In genomic region chr10:101758858-101759257, GRCh38 we compare ENCODE assay signal across 25 cellular contexts. TPM values are rescaled to one million over a fixed set of nuclear protein-coding genes. Genes with fewer than 3 reads are reported as not detected.
DNase-seq lines count a peak whose midpoint lies in the region; ATAC-seq, FAIRE-seq and TF ChIP-seq lines count a peak whose summit lies in the region.
"Had no signal": no experiment of that assay in that cellular context is flagged by ENCODE, and none has a peak within 500 bp of the region (broad histone marks: within the 10 kb centered on the region; RNA-seq: fewer than 3 reads in every experiment).

No MANE protein-coding gene starts in this region.

- H3K9ac ChIP-seq in HepG2 (ENCODE audit: insufficient read depth, low read depth, low read length) (no peak overlapping the region), K562 (ENCODE audit: insufficient read depth in 1 of 2, low read depth in 2 of 2, low read length in 2 of 2) (no peak overlapping the region), neural progenitor cell (no peak overlapping the region)
- H3K9ac ChIP-seq: BLaER1 treated with 17β-estradiol and CSF1 and Interleukin-3, amounts not matched to agents 10 nM and 100 nM had no signal

- in situ Hi-C loops in HepG2 (cut with HindIII; ENCODE audit: extremely low pct_ligation_motif_present, low pct_unique_long_range_greater_than_20kb) (no loop called here), K562 (cut with MboI) (no loop called here)

- no peak overlapping the region for H3K27ac Mint-ChIP-seq in neural progenitor cell
- H3K27ac Mint-ChIP-seq: CD14-positive monocyte; CD4-positive, alpha-beta T cell had no signal

- H3K4me1 ChIP-seq in HepG2 (ENCODE audit: insufficient read depth, low read length) (no peaks in the 10 kb centered on the region), right lobe of liver (no peaks in the 10 kb centered on the region), K562 (replicated peaks in 1 of 2; ENCODE audit: control insufficient read depth in 2 of 2, insufficient read depth in 2 of 2, low read length in 2 of 2) (no peaks in the 10 kb centered on the region), neural progenitor cell (peaks cover 27% of the 10 kb centered on the region)
- H3K4me1 ChIP-seq: BLaER1 treated with 17β-estradiol and CSF1 and Interleukin-3, amounts not matched to agents 10 nM and 100 nM had no signal

- no peak overlapping the region for H3K4me2 ChIP-seq in HepG2 (ENCODE audit: low read depth, low read length)
- H3K4me2 ChIP-seq in K562 (ENCODE audit: insufficient read depth, low read length): no peak overlapping the region
- H3K4me2 ChIP-seq in neural progenitor cell: peak overlapping the region; percentile 63
- H3K4me2 ChIP-seq: BLaER1 treated with 17β-estradiol and CSF1 and Interleukin-3, amounts not matched to agents 10 nM and 100 nM had no signal

- H2AFZ ChIP-seq in HepG2 (ENCODE audit: low read length): no peak overlapping the region
- H2AFZ ChIP-seq in K562 (ENCODE audit: low read depth, low read length): no peak overlapping the region
- no peak overlapping the region for H2AFZ ChIP-seq in neural progenitor cell (replicated peaks)

- TF ChIP-seq RAD21 in HepG2 (CRISPR knock-in tag; IDR thresholded peaks at IDR 0.05) (no peak), K562 (CRISPR knock-in tag; conservative IDR thresholded peaks at IDR 0.05 in 1 of 2, IDR thresholded peaks at IDR 0.05 in 1 of 2) (no peak)

- H3K9me1 ChIP-seq in K562 (ENCODE audit: control insufficient read depth, insufficient read depth, low read length): no peaks in the 10 kb centered on the region

- H3K79me2 ChIP-seq in HepG2 (ENCODE audit: insufficient read depth, low read length) (no peaks in the 10 kb centered on the region), K562 (ENCODE audit: control insufficient read depth, insufficient read depth, low read length) (no peaks in the 10 kb centered on the region), neural progenitor cell (ENCODE audit: low read depth) (no peaks in the 10 kb centered on the region)

- 15% methylated on average over 2 of the region's 2 CpGs for WGBS in HepG2 (ENCODE audit: low lambda C conversion rate)
- WGBS in right lobe of liver (ENCODE audit: insufficient coverage, low coverage, low lambda C conversion rate, missing lambda C conversion rate): 65% methylated on average over 2 of the region's 2 CpGs
- 10% methylated on average over 2 of the region's 2 CpGs for WGBS in K562 (ENCODE audit: insufficient coverage, low coverage, missing lambda C conversion rate)

- H3K9me3 Mint-ChIP-seq in neural progenitor cell: no peaks in the 10 kb centered on the region
- H3K9me3 Mint-ChIP-seq: CD4-positive, alpha-beta T cell had no signal

- ATAC-seq in HepG2: no peak
- ATAC-seq in right lobe of liver: no peak
- ATAC-seq in K562: no peak
- ATAC-seq: HCT116 had no signal

- no peak for TF ChIP-seq POLR2A in HepG2 (IDR thresholded peaks at IDR 0.05; ENCODE audit: insufficient read depth in 1 of 2, low read depth in 2 of 2, low read length in 2 of 2)
- TF ChIP-seq POLR2A in right lobe of liver (IDR thresholded peaks at IDR 0.05): no peak
- TF ChIP-seq POLR2A in K562 (conservative IDR thresholded peaks at IDR 0.05): no peak

- H3F3A ChIP-seq in neural progenitor cell (ENCODE audit: low read depth): peaks cover 20% of the 10 kb centered on the region

- H3K27ac ChIP-seq in HepG2 (ENCODE audit: extremely low read length, insufficient read depth, low read length) (no peak overlapping the region), right lobe of liver (no peak overlapping the region), K562 (ENCODE audit: extremely low read depth, low read depth, low read length) (no peak overlapping the region), neural progenitor cell (no peak overlapping the region)
- H3K27ac ChIP-seq: 22Rv1; BLaER1 treated with 17β-estradiol and CSF1 and Interleukin-3, amounts not matched to agents 10 nM and 100 nM had no signal

- TF ChIP-seq EP300 in HepG2 (IDR thresholded peaks at IDR 0.05; ENCODE audit: low read depth in 2 of 2, low read length in 2 of 2): no peak
- no peak for TF ChIP-seq EP300 in HepG2 (CRISPR knock-in tag; IDR thresholded peaks at IDR 0.05; ENCODE audit: borderline replicate concordance)
- TF ChIP-seq EP300 in K562 (IDR thresholded peaks at IDR 0.05; ENCODE audit: low read length): no peak

- H3K36me3 ChIP-seq in HepG2 (replicated peaks in 1 of 2; ENCODE audit: control insufficient read depth in 1 of 2, insufficient read depth in 2 of 2, low read length in 2 of 2) (no peaks in the 10 kb centered on the region), right lobe of liver (no peaks in the 10 kb centered on the region), K562 (ENCODE audit: control insufficient read depth, insufficient read depth, low read length) (no peaks in the 10 kb centered on the region), neural progenitor cell (no peaks in the 10 kb centered on the region)
- H3K36me3 ChIP-seq: BE2C; BLaER1 treated with 17β-estradiol and CSF1 and Interleukin-3, amounts not matched to agents 10 nM and 100 nM had no signal

- TF ChIP-seq CTCF in HepG2 (CRISPR knock-in tag; IDR thresholded peaks at IDR 0.05): no peak
- no peak for TF ChIP-seq CTCF in right lobe of liver (IDR thresholded peaks at IDR 0.05)
- no peak for TF ChIP-seq CTCF in K562 (IDR thresholded peaks at IDR 0.05 in 2 of 3, conservative IDR thresholded peaks at IDR 0.05 in 1 of 3; ENCODE audit: insufficient read depth in 2 of 3, low read depth in 1 of 3, low read length in 3 of 3)
- no peak for TF ChIP-seq CTCF in neural progenitor cell (IDR thresholded peaks at IDR 0.05)

- peaks cover 23% of the 10 kb centered on the region for H3K27me3 Mint-ChIP-seq in neural progenitor cell (ENCODE audit: insufficient read depth, low read depth)

- FAIRE-seq in HepG2 (lab: Jason Lieb, UNC): no peak
- FAIRE-seq in K562 (lab: Jason Lieb, UNC): no peak
- FAIRE-seq: A204.1, GM12891, GM18507 had no signal

- DNase-seq in HepG2 (ENCODE audit: low spot score) (no peak), right lobe of liver (no peak), K562 (ENCODE audit: extremely low read depth in 1 of 4, low spot score in 3 of 4) (no peak), neural progenitor cell (ENCODE audit: low spot score) (no peak), nucleus accumbens (lab: John Stamatoyannopoulos, UW) (no peak), AG20443 (ENCODE audit: low spot score) (no peak), NCI-H446 (lab: John Stamatoyannopoulos, UW) (no peak)
- DNase-seq: AML-193; BE2C; Calu3; CD4-positive, alpha-beta T cell; COR-L47; DMS53; DMS79 treated with DMSO at 0.1 percent for 48 hours; GF-D8; GOT3 had no signal

- CTCF ChIA-PET in HepG2 (lab: Yijun Ruan, JAX; ENCODE audit: low intra/inter-chr PET ratio, low total read pairs): no interaction called here
- CTCF ChIA-PET in K562 (lab: Yijun Ruan, JAX; ENCODE audit: low intra/inter-chr PET ratio): no interaction called here

- BruUV-seq in HepG2 (replicated peaks; lab: Mats Ljungman, UMichigan) (no TSS peak), K562 (replicated peaks; lab: Mats Ljungman, UMichigan) (no TSS peak)

- peaks cover 14 to 58% of the 10 kb centered on the region in 2 experiments; a peak in 4 of 5 replicates for H3K27me3 ChIP-seq in HepG2 (ENCODE audit: control insufficient read depth in 1 of 2, insufficient read depth in 2 of 2, low read length in 2 of 2)
- no peaks in the 10 kb centered on the region for H3K27me3 ChIP-seq in right lobe of liver
- H3K27me3 ChIP-seq in K562 (ENCODE audit: control insufficient read depth in 2 of 2, insufficient read depth in 2 of 2, low read length in 2 of 2): peaks cover 1 to 35% of the 10 kb centered on the region in 2 experiments; a peak in 2 of 5 replicates
- H3K27me3 ChIP-seq in neural progenitor cell: no peaks in the 10 kb centered on the region
- H3K27me3 ChIP-seq: BE2C; BLaER1 treated with 17β-estradiol and CSF1 and Interleukin-3, amounts not matched to agents 10 nM and 100 nM had no signal

- H3K36me3 Mint-ChIP-seq in neural progenitor cell: no peaks in the 10 kb centered on the region
- H3K36me3 Mint-ChIP-seq: CD14-positive monocyte had no signal

- H4K20me1 ChIP-seq in HepG2 (ENCODE audit: insufficient read depth, low read length) (no peaks in the 10 kb centered on the region), K562 (replicated peaks; ENCODE audit: control insufficient read depth, insufficient read depth, low read length) (no peaks in the 10 kb centered on the region), neural progenitor cell (ENCODE audit: low read depth) (no peaks in the 10 kb centered on the region)

- peaks cover 13% of the 10 kb centered on the region for H3K4me1 Mint-ChIP-seq in neural progenitor cell
- H3K4me1 Mint-ChIP-seq: CD14-positive monocyte had no signal

- H3K4me3 Mint-ChIP-seq in neural progenitor cell: no peak overlapping the region
- H3K4me3 Mint-ChIP-seq: CD14-positive monocyte; CD4-positive, alpha-beta T cell had no signal

- H3K4me3 ChIP-seq in HepG2 (replicated peaks in 1 of 3; ENCODE audit: insufficient read depth in 1 of 3, low read depth in 2 of 3, low read length in 3 of 3) (no peak overlapping the region), right lobe of liver (no peak overlapping the region), K562 (no peak overlapping the region), neural progenitor cell (no peak overlapping the region)
- H3K4me3 ChIP-seq: BLaER1 treated with 17β-estradiol and CSF1 and Interleukin-3, amounts not matched to agents 10 nM and 100 nM had no signal

- POLR2A ChIA-PET in HepG2 (lab: Yijun Ruan, JAX) (no interaction called here), K562 (lab: Yijun Ruan, JAX) (interaction anchor here (0.7 to 1.1 kb wide), 2 partner anchors 9 to 10 kb away, joined by 3 to 6 read pairs; no protein-coding TSS in a partner anchor)

- H3K9me3 ChIP-seq in HepG2 (ENCODE audit: low read length) (no peaks in the 10 kb centered on the region), right lobe of liver (no peaks in the 10 kb centered on the region), K562 (replicated peaks; ENCODE audit: control insufficient read depth, insufficient read depth, low read depth, low read length) (no peaks in the 10 kb centered on the region), neural progenitor cell (ENCODE audit: low read depth) (no peaks in the 10 kb centered on the region)
- H3K9me3 ChIP-seq: BE2C; BLaER1 treated with 17β-estradiol and CSF1 and Interleukin-3, amounts not matched to agents 10 nM and 100 nM had no signal

- intact Hi-C loops in HepG2 (cut with micrococcal nuclease; ENCODE audit: unreplicated experiment) (no loop called here), right lobe of liver (cut with DNase I) (no loop called here), K562 (cut with micrococcal nuclease) (no loop called here)

RNA-seq across cellular contexts. Expression of gene FGF8, which starts 17.1 kb away (rescaled TPM):
- total RNA-seq in HepG2 (2016; rRNA removed; fragmentation: Illumina TruSeq; extraction: Trizol) (not detected in 2 replicates), right lobe of liver (not detected), K562 (2014; rRNA removed) (0.82 TPM in 1 of 2 replicates, not detected in the other), K562 (2014; rRNA removed; fragmentation: Illumina TruSeq; extraction: Trizol) (not detected in 2 replicates), K562 (2015; rRNA removed; fragmentation: Illumina TruSeq; extraction: Trizol) (not detected in 2 replicates), K562 (2021) (0.29 and 0.31 TPM in 2 replicates), neural progenitor cell (ENCODE audit: low replicate concordance) (17.6 and 32.2 TPM in 2 replicates)
- not detected in 2 replicates for total RNA-seq in HepG2 (2016; cell fraction: cytosol; rRNA removed; fragmentation: Illumina TruSeq; extraction: Trizol; ENCODE audit: low read depth)
- not detected in 2 replicates for total RNA-seq in HepG2 (2016; cell fraction: insoluble cytoplasmic fraction; rRNA removed; fragmentation: Illumina TruSeq; extraction: Trizol)
- total RNA-seq in HepG2 (2016; cell fraction: membrane; rRNA removed; fragmentation: Illumina TruSeq; extraction: Trizol): not detected in 2 replicates
- not detected in 2 replicates for total RNA-seq in HepG2 (2016; cell fraction: nucleus; rRNA removed; fragmentation: Illumina TruSeq; extraction: Trizol)
- polyA plus RNA-seq in HepG2 (2011; rRNA removed) (0.26 TPM in 1 of 2 replicates, not detected in the other), K562 (2011; rRNA removed) (0.13 and 0.24 TPM in 2 replicates), K562 (2014; fragmentation: Illumina TruSeq; extraction: Trizol) (not detected in 2 replicates), K562 (2014; fragmentation: Nextera tagmentation; extraction: Ambion mirVana) (not detected), K562 (2014; rRNA removed) (0.28 and 0.44 TPM in 2 replicates)
- polyA plus RNA-seq in HepG2 (2011; cell fraction: cytosol; rRNA removed): not detected in 2 replicates
- 0.37 and 0.80 TPM in 2 replicates for polyA plus RNA-seq in HepG2 (2011; cell fraction: nucleus; rRNA removed)
- polyA plus RNA-seq in HepG2 (2012): not detected in 2 replicates
- polyA plus RNA-seq in HepG2 (2016; cell fraction: cytosol; fragmentation: Illumina TruSeq; extraction: Trizol; ENCODE audit: low read depth): not detected in 2 replicates
- not detected in 2 replicates for polyA plus RNA-seq in HepG2 (2016; cell fraction: insoluble cytoplasmic fraction; fragmentation: Illumina TruSeq; extraction: Trizol; ENCODE audit: low read depth)
- not detected in 2 replicates for polyA plus RNA-seq in HepG2 (2016; cell fraction: membrane; fragmentation: Illumina TruSeq; extraction: Trizol; ENCODE audit: low read depth)
- not detected in 2 replicates for polyA plus RNA-seq in HepG2 (2016; cell fraction: nucleus; fragmentation: Illumina TruSeq; extraction: Trizol; ENCODE audit: insufficient read depth, low read depth)
- not detected in 2 replicates for polyA minus RNA-seq in HepG2 (2011; rRNA and poly(A)+ RNA removed; ENCODE audit: low replicate concordance)
- polyA minus RNA-seq in HepG2 (2011; cell fraction: cytosol; rRNA and poly(A)+ RNA removed): not detected in 2 replicates
- not detected in 2 replicates for polyA minus RNA-seq in HepG2 (2011; cell fraction: nucleus; rRNA and poly(A)+ RNA removed)
- not detected in 2 replicates for total RNA-seq in K562 (2011; cell fraction: chromatin; rRNA removed; ENCODE audit: low replicate concordance)
- total RNA-seq in K562 (2011; cell fraction: nucleolus; rRNA removed): 0.67 TPM in 1 of 2 replicates, not detected in the other
- total RNA-seq in K562 (2011; cell fraction: nucleoplasm; rRNA removed): 1.0 TPM in 1 of 2 replicates, not detected in the other
- 0.73 TPM in 1 of 2 replicates, not detected in the other for polyA plus RNA-seq in K562 (2011; cell fraction: cytosol; rRNA removed)
- 1.5 TPM in 2 replicates for polyA plus RNA-seq in K562 (2011; cell fraction: nucleus; rRNA removed)
- 0.09 TPM in 1 of 2 replicates, not detected in the other for polyA plus RNA-seq in K562 (2012)
- not detected in 2 replicates for polyA minus RNA-seq in K562 (2011; rRNA and poly(A)+ RNA removed)
- polyA minus RNA-seq in K562 (2011; cell fraction: cytosol; rRNA and poly(A)+ RNA removed): not detected in 2 replicates
- 0.54 TPM in 1 of 2 replicates, not detected in the other for polyA minus RNA-seq in K562 (2011; cell fraction: nucleus; rRNA and poly(A)+ RNA removed)
- total RNA-seq: Calu3; CD4-positive, alpha-beta T cell; Daoy had no signal
- polyA plus RNA-seq: AG04450, CD14-positive monocyte had no signal

RNA-seq across cellular contexts. Expression of gene NPM3, which starts 24.4 kb away (rescaled TPM):
- total RNA-seq in HepG2 (2016; rRNA removed; fragmentation: Illumina TruSeq; extraction: Trizol) (129 and 160 TPM in 2 replicates), right lobe of liver (10 to 100 TPM in 3 of 6 experiments, 1 to 10 TPM in 3; 4.7 to 31.8 (median 8.6) TPM), K562 (2014; rRNA removed) (171 and 204 TPM in 2 replicates), K562 (2014; rRNA removed; fragmentation: Illumina TruSeq; extraction: Trizol) (85.8 and 114 TPM in 2 replicates), K562 (2015; rRNA removed; fragmentation: Illumina TruSeq; extraction: Trizol) (108 and 112 TPM in 2 replicates), K562 (2021) (147 and 148 TPM in 2 replicates), neural progenitor cell (ENCODE audit: low replicate concordance) (93.1 and 149 TPM in 2 replicates)
- total RNA-seq in HepG2 (2016; cell fraction: cytosol; rRNA removed; fragmentation: Illumina TruSeq; extraction: Trizol; ENCODE audit: low read depth): 72.9 and 79.2 TPM in 2 replicates
- 127 and 156 TPM in 2 replicates for total RNA-seq in HepG2 (2016; cell fraction: insoluble cytoplasmic fraction; rRNA removed; fragmentation: Illumina TruSeq; extraction: Trizol)
- 118 and 120 TPM in 2 replicates for total RNA-seq in HepG2 (2016; cell fraction: membrane; rRNA removed; fragmentation: Illumina TruSeq; extraction: Trizol)
- 40.1 and 46.2 TPM in 2 replicates for total RNA-seq in HepG2 (2016; cell fraction: nucleus; rRNA removed; fragmentation: Illumina TruSeq; extraction: Trizol)
- polyA plus RNA-seq in HepG2 (2011; rRNA removed) (47.6 and 50.8 TPM in 2 replicates), K562 (2011; rRNA removed) (88.9 and 97.4 TPM in 2 replicates), K562 (2014; fragmentation: Illumina TruSeq; extraction: Trizol) (204 and 239 TPM in 2 replicates), K562 (2014; fragmentation: Nextera tagmentation; extraction: Ambion mirVana) (10 to 100 TPM; 15.2 to 54.4 TPM), K562 (2014; rRNA removed) (161 and 168 TPM in 2 replicates)
- 77.2 and 99.2 TPM in 2 replicates for polyA plus RNA-seq in HepG2 (2011; cell fraction: cytosol; rRNA removed)
- polyA plus RNA-seq in HepG2 (2011; cell fraction: nucleus; rRNA removed): 35.2 and 42.2 TPM in 2 replicates
- polyA plus RNA-seq in HepG2 (2012): 50.7 and 56.1 TPM in 2 replicates
- 74.7 and 76.8 TPM in 2 replicates for polyA plus RNA-seq in HepG2 (2016; cell fraction: cytosol; fragmentation: Illumina TruSeq; extraction: Trizol; ENCODE audit: low read depth)
- polyA plus RNA-seq in HepG2 (2016; cell fraction: insoluble cytoplasmic fraction; fragmentation: Illumina TruSeq; extraction: Trizol; ENCODE audit: low read depth): 123 and 134 TPM in 2 replicates
- 94.9 and 101 TPM in 2 replicates for polyA plus RNA-seq in HepG2 (2016; cell fraction: membrane; fragmentation: Illumina TruSeq; extraction: Trizol; ENCODE audit: low read depth)
- polyA plus RNA-seq in HepG2 (2016; cell fraction: nucleus; fragmentation: Illumina TruSeq; extraction: Trizol; ENCODE audit: insufficient read depth, low read depth): 69.1 and 70.7 TPM in 2 replicates
- 57.7 and 87.9 TPM in 2 replicates for polyA minus RNA-seq in HepG2 (2011; rRNA and poly(A)+ RNA removed; ENCODE audit: low replicate concordance)
- 11.6 and 28.0 TPM in 2 replicates for polyA minus RNA-seq in HepG2 (2011; cell fraction: cytosol; rRNA and poly(A)+ RNA removed)
- polyA minus RNA-seq in HepG2 (2011; cell fraction: nucleus; rRNA and poly(A)+ RNA removed): 4.2 and 7.6 TPM in 2 replicates
- total RNA-seq in K562 (2011; cell fraction: chromatin; rRNA removed; ENCODE audit: low replicate concordance): 7.6 and 17.3 TPM in 2 replicates
- total RNA-seq in K562 (2011; cell fraction: nucleolus; rRNA removed): 26.8 and 34.0 TPM in 2 replicates
- 22.0 and 23.0 TPM in 2 replicates for total RNA-seq in K562 (2011; cell fraction: nucleoplasm; rRNA removed)
- polyA plus RNA-seq in K562 (2011; cell fraction: cytosol; rRNA removed): 141 and 176 TPM in 2 replicates
- 72.2 and 89.1 TPM in 2 replicates for polyA plus RNA-seq in K562 (2011; cell fraction: nucleus; rRNA removed)
- 76.1 and 130 TPM in 2 replicates for polyA plus RNA-seq in K562 (2012)
- polyA minus RNA-seq in K562 (2011; rRNA and poly(A)+ RNA removed): 48.1 and 61.6 TPM in 2 replicates
- polyA minus RNA-seq in K562 (2011; cell fraction: cytosol; rRNA and poly(A)+ RNA removed): 36.0 and 44.2 TPM in 2 replicates
- polyA minus RNA-seq in K562 (2011; cell fraction: nucleus; rRNA and poly(A)+ RNA removed): 11.2 and 12.2 TPM in 2 replicates

RNA-seq across cellular contexts. Expression of gene OGA, which starts 59.4 kb away (rescaled TPM):
- total RNA-seq in HepG2 (2016; rRNA removed; fragmentation: Illumina TruSeq; extraction: Trizol) (33.2 and 36.5 TPM in 2 replicates), right lobe of liver (10 to 100 TPM; 34.7 to 52.2 (median 36.7) TPM), K562 (2014; rRNA removed) (47.5 and 51.3 TPM in 2 replicates), K562 (2014; rRNA removed; fragmentation: Illumina TruSeq; extraction: Trizol) (67.1 and 72.2 TPM in 2 replicates), K562 (2015; rRNA removed; fragmentation: Illumina TruSeq; extraction: Trizol) (58.4 and 60.7 TPM in 2 replicates), K562 (2021) (41.6 and 54.3 TPM in 2 replicates), neural progenitor cell (ENCODE audit: low replicate concordance) (197 and 275 TPM in 2 replicates)
- total RNA-seq in HepG2 (2016; cell fraction: cytosol; rRNA removed; fragmentation: Illumina TruSeq; extraction: Trizol; ENCODE audit: low read depth): 23.2 and 27.7 TPM in 2 replicates
- total RNA-seq in HepG2 (2016; cell fraction: insoluble cytoplasmic fraction; rRNA removed; fragmentation: Illumina TruSeq; extraction: Trizol): 30.6 and 34.0 TPM in 2 replicates
- total RNA-seq in HepG2 (2016; cell fraction: membrane; rRNA removed; fragmentation: Illumina TruSeq; extraction: Trizol): 23.7 and 29.9 TPM in 2 replicates
- total RNA-seq in HepG2 (2016; cell fraction: nucleus; rRNA removed; fragmentation: Illumina TruSeq; extraction: Trizol): 50.1 and 59.4 TPM in 2 replicates
- polyA plus RNA-seq in HepG2 (2011; rRNA removed) (35.5 and 39.8 TPM in 2 replicates), K562 (2011; rRNA removed) (73.5 and 79.9 TPM in 2 replicates), K562 (2014; fragmentation: Illumina TruSeq; extraction: Trizol) (61.1 and 61.2 TPM in 2 replicates), K562 (2014; fragmentation: Nextera tagmentation; extraction: Ambion mirVana) (10 to 100 TPM; 13.5 to 18.6 TPM), K562 (2014; rRNA removed) (59.5 and 61.8 TPM in 2 replicates)
- 7.7 and 10.8 TPM in 2 replicates for polyA plus RNA-seq in HepG2 (2011; cell fraction: cytosol; rRNA removed)
- polyA plus RNA-seq in HepG2 (2011; cell fraction: nucleus; rRNA removed): 66.7 and 69.3 TPM in 2 replicates
- polyA plus RNA-seq in HepG2 (2012): 35.2 and 48.0 TPM in 2 replicates
- 1.0 and 1.1 TPM in 2 replicates for polyA plus RNA-seq in HepG2 (2016; cell fraction: cytosol; fragmentation: Illumina TruSeq; extraction: Trizol; ENCODE audit: low read depth)
- polyA plus RNA-seq in HepG2 (2016; cell fraction: insoluble cytoplasmic fraction; fragmentation: Illumina TruSeq; extraction: Trizol; ENCODE audit: low read depth): 24.3 and 27.7 TPM in 2 replicates
- polyA plus RNA-seq in HepG2 (2016; cell fraction: membrane; fragmentation: Illumina TruSeq; extraction: Trizol; ENCODE audit: low read depth): 2.9 and 3.6 TPM in 2 replicates
- polyA plus RNA-seq in HepG2 (2016; cell fraction: nucleus; fragmentation: Illumina TruSeq; extraction: Trizol; ENCODE audit: insufficient read depth, low read depth): 105 and 122 TPM in 2 replicates
- 18.7 and 34.4 TPM in 2 replicates for polyA minus RNA-seq in HepG2 (2011; rRNA and poly(A)+ RNA removed; ENCODE audit: low replicate concordance)
- polyA minus RNA-seq in HepG2 (2011; cell fraction: cytosol; rRNA and poly(A)+ RNA removed): 18.9 and 20.4 TPM in 2 replicates
- 91.7 and 107 TPM in 2 replicates for polyA minus RNA-seq in HepG2 (2011; cell fraction: nucleus; rRNA and poly(A)+ RNA removed)
- total RNA-seq in K562 (2011; cell fraction: chromatin; rRNA removed; ENCODE audit: low replicate concordance): 146 and 468 TPM in 2 replicates
- 65.4 and 98.2 TPM in 2 replicates for total RNA-seq in K562 (2011; cell fraction: nucleolus; rRNA removed)
- total RNA-seq in K562 (2011; cell fraction: nucleoplasm; rRNA removed): 193 and 258 TPM in 2 replicates
- polyA plus RNA-seq in K562 (2011; cell fraction: cytosol; rRNA removed): 7.7 and 23.2 TPM in 2 replicates
- 116 and 157 TPM in 2 replicates for polyA plus RNA-seq in K562 (2011; cell fraction: nucleus; rRNA removed)
- 42.3 and 50.2 TPM in 2 replicates for polyA plus RNA-seq in K562 (2012)
- polyA minus RNA-seq in K562 (2011; rRNA and poly(A)+ RNA removed): 82.2 and 103 TPM in 2 replicates
- polyA minus RNA-seq in K562 (2011; cell fraction: cytosol; rRNA and poly(A)+ RNA removed): 25.0 and 32.5 TPM in 2 replicates
- polyA minus RNA-seq in K562 (2011; cell fraction: nucleus; rRNA and poly(A)+ RNA removed): 36.2 and 78.1 TPM in 2 replicates

Comparison
In these comparisons a context has a peak if more than half of its experiments do, and no peak if none do; other contexts are left out.
1. Of the 241 proteins assayed by ChIP-seq in both HepG2 and K562: peak only in HepG2: none; only in K562: ESRRA; in both: none; in neither: 240.